Comparison of ENCODE assay signal across 1 cellular context in genomic region chr17:30824356-30825145, GRCh38.
TF ChIP-seq lines count a peak whose summit lies in the region.

TSS of gene CRLF3 (minus strand) at chr17:30824692. CDS start at chr17:30824651, 41 bp downstream.

TF ChIP-seq in HepG2, 621 proteins besides CTCF, POLR2A, EP300 and RAD21 (continued from another document and continues in another):
- no peak for TF ChIP-seq STAT6 (CRISPR knock-in tag; IDR thresholded peaks at IDR 0.05; ENCODE audit: borderline replicate concordance)
- TF ChIP-seq ZFAT (CRISPR knock-in tag; conservative IDR thresholded peaks at IDR 0.05) = no peak
- TF ChIP-seq ZNF20 (CRISPR knock-in tag; IDR thresholded peaks at IDR 0.05) = no peak
- TF ChIP-seq ZBTB43 (CRISPR knock-in tag; conservative IDR thresholded peaks at IDR 0.05) = no peak
- TF ChIP-seq ZNF180 (CRISPR knock-in tag; IDR thresholded peaks at IDR 0.05; ENCODE audit: borderline replicate concordance, low read depth) = no peak
- no peak for TF ChIP-seq ZNF609 (CRISPR knock-in tag; IDR thresholded peaks at IDR 0.05; ENCODE audit: borderline replicate concordance)
- TF ChIP-seq ZNF800 (CRISPR knock-in tag; IDR thresholded peaks at IDR 0.05) = no peak
- TF ChIP-seq SNAI1 (CRISPR knock-in tag; IDR thresholded peaks at IDR 0.05; ENCODE audit: borderline replicate concordance) = no peak; the same call in 1 of the 2 replicates
- TF ChIP-seq ZNF484 (CRISPR knock-in tag; IDR thresholded peaks at IDR 0.05; ENCODE audit: borderline replicate concordance, low read depth) = no peak
- TF ChIP-seq SALL1 (CRISPR knock-in tag; IDR thresholded peaks at IDR 0.05) = peak; percentile 90
- TF ChIP-seq JARID2 (CRISPR knock-in tag; IDR thresholded peaks at IDR 0.05; ENCODE audit: insufficient replicate concordance) = no peak
- TF ChIP-seq STAT5B (CRISPR knock-in tag; IDR thresholded peaks at IDR 0.05) = no peak
- no peak for TF ChIP-seq ZNF7 (CRISPR knock-in tag; IDR thresholded peaks at IDR 0.05)
- no peak for TF ChIP-seq TRAFD1 (CRISPR knock-in tag; IDR thresholded peaks at IDR 0.05; ENCODE audit: borderline replicate concordance)
- TF ChIP-seq ZNF83 (CRISPR knock-in tag; IDR thresholded peaks at IDR 0.05; ENCODE audit: borderline replicate concordance) = no peak
- TF ChIP-seq PRPF4 (IDR thresholded peaks at IDR 0.05; ENCODE audit: low read depth, low read length, poor library complexity, severe bottlenecking) = no peak
- no peak for TF ChIP-seq DZIP1 (CRISPR knock-in tag; IDR thresholded peaks at IDR 0.05)
- TF ChIP-seq KDM2A (CRISPR knock-in tag; IDR thresholded peaks at IDR 0.05; ENCODE audit: borderline replicate concordance, low read depth) = peak; percentile 82
- TF ChIP-seq NPAS2 (CRISPR knock-in tag; IDR thresholded peaks at IDR 0.05; ENCODE audit: borderline replicate concordance) = no peak
- TF ChIP-seq SPEN (CRISPR knock-in tag; IDR thresholded peaks at IDR 0.05; ENCODE audit: low read depth) = no peak; the same call in 1 of the 2 replicates
- no peak for TF ChIP-seq ZXDC (CRISPR knock-in tag; IDR thresholded peaks at IDR 0.05)
- TF ChIP-seq ZNF580 (CRISPR knock-in tag; IDR thresholded peaks at IDR 0.05; ENCODE audit: borderline replicate concordance, low read depth) = 0 out of 2 replicates have a peak, but pooled peaks have one; percentile 11
- no peak for TF ChIP-seq GPN1 (CRISPR knock-in tag; IDR thresholded peaks at IDR 0.05; ENCODE audit: borderline replicate concordance)
- TF ChIP-seq MIER2 (CRISPR knock-in tag; IDR thresholded peaks at IDR 0.05) = no peak
- no peak for TF ChIP-seq SP140L (CRISPR knock-in tag; IDR thresholded peaks at IDR 0.05; ENCODE audit: borderline replicate concordance)
- no peak for TF ChIP-seq BCLAF1 (IDR thresholded peaks at IDR 0.05)
- TF ChIP-seq ZC3H4 (CRISPR knock-in tag; IDR thresholded peaks at IDR 0.05; ENCODE audit: borderline replicate concordance) = no peak
- peak; percentile 77 for TF ChIP-seq HNRNPLL (IDR thresholded peaks at IDR 0.05; ENCODE audit: low read depth, low read length, poor library complexity, severe bottlenecking)
- no peak for TF ChIP-seq MAFG (CRISPR knock-in tag; IDR thresholded peaks at IDR 0.05)
- TF ChIP-seq MBD4 (IDR thresholded peaks at IDR 0.05; ENCODE audit: borderline replicate concordance, low read length) = no peak
- peak; percentile 30 for TF ChIP-seq CBX1 (IDR thresholded peaks at IDR 0.05; ENCODE audit: low read depth)
- peak; percentile 64; the same call in 1 of the 2 replicates for TF ChIP-seq TERF1 (CRISPR knock-in tag; IDR thresholded peaks at IDR 0.05)
- TF ChIP-seq ZSCAN30 (CRISPR knock-in tag; IDR thresholded peaks at IDR 0.05) = no peak
- no peak for TF ChIP-seq RBAK (CRISPR knock-in tag; IDR thresholded peaks at IDR 0.05)
